ENCODE assay signal across 9 cellular contexts in the genomic region with DNA sequence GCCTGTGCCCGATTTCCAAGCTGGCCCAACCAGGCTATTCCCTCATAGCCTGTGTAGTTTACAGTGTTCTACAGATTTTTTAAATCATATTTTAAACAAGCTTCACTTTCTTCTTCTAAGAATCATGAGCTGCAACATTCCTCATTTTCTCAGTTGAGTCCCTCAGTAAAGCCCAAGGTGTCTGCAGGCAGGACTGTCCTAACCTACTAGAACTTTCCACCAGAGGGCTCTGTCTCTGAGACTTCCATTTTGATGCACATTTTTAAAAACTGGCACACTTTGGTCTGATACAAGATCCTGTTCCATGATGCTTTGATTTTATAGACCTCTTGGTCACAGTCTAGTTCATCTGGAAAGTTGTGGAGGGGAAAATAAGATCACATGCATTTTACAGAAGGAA. TPM values are rescaled to one million over a fixed set of nuclear protein-coding genes. Genes with fewer than 3 reads are reported as not detected.
A peak's percentile ranks its signal among the peaks of the same experiment; 100 is the strongest.
DNase-seq lines count a peak whose midpoint lies in the region; ATAC-seq and TF ChIP-seq lines count a peak whose summit lies in the region.
"Had no signal": no experiment of that assay in that cellular context is flagged by ENCODE, and none has a peak within 500 bp of the region (broad histone marks: within the 10 kb centered on the region; RNA-seq: fewer than 3 reads in every experiment).

No MANE protein-coding gene starts in this region.

- intact Hi-C loops in A673 (cut with micrococcal nuclease; ENCODE audit: unreplicated experiment), result loop anchor here (2.0 to 10.0 kb wide), 2 partner anchors 62 to 140 kb away; no protein-coding TSS in a partner anchor

- DNase-seq in A673 (ENCODE audit: low spot score) (peak; percentile 34), GM12864 (ENCODE audit: low read depth) (no peak), fibroblast of mammary gland (ENCODE audit: low read depth) (peak; percentile 1), activated gamma-delta T cell treated with Interleukin-2 at 50 U/mL for 16 hours (no peak), NCI-H446 treated with DMSO at 0.1 percent for 48 hours (lab: John Stamatoyannopoulos, UW) (no peak), hippocampal formation (lab: John Stamatoyannopoulos, UW) (no peak)

- CTCF ChIA-PET in A673 (lab: Charles Lee), result interaction anchor here (0.6 kb wide), 1 partner anchor 1048 kb away, joined by 4 read pairs; no protein-coding TSS in a partner anchor

- TF ChIP-seq CTCF in A673 (conservative IDR thresholded peaks at IDR 0.05; ENCODE audit: low read depth, low read length), result peak; percentile 58
- peak; percentile 59 for TF ChIP-seq CTCF in GM12864 (IDR thresholded peaks at IDR 0.05; ENCODE audit: low read depth, low read length, missing control alignments)
- peak; percentile 15 for TF ChIP-seq CTCF in fibroblast of mammary gland (conservative IDR thresholded peaks at IDR 0.05; ENCODE audit: control insufficient read depth, insufficient read depth, low read depth, low read length)

- POLR2A ChIA-PET in A673 (lab: Charles Lee; ENCODE audit: low non-redundant PET), result no interaction called here

- ATAC-seq in SK-N-SH treated with all-trans-retinoic acid at 6 μM for 48 hours, result peak; percentile 89
- no peak for ATAC-seq in GM21423 (IDR thresholded peaks at IDR 0.05; ENCODE audit: unreplicated experiment)

- no peaks in the 10 kb centered on the region for H3K27me3 ChIP-seq in A673 (replicated peaks; ENCODE audit: insufficient read depth, low read depth, low read length, poor library complexity)

- H3K9me3 ChIP-seq in A673 (ENCODE audit: low read depth, low read length, poor library complexity, severe bottlenecking), result no peaks in the 10 kb centered on the region

- H3K4me1 ChIP-seq in A673 (ENCODE audit: insufficient read depth, low read length, poor library complexity, severe bottlenecking), result no peaks in the 10 kb centered on the region

- BruUV-seq in A673 (replicated peaks; lab: Mats Ljungman, UMichigan), result no TSS peak

- H3K36me3 ChIP-seq in A673 (ENCODE audit: insufficient read depth, low read length, poor library complexity, severe bottlenecking), result no peaks in the 10 kb centered on the region

- H3K4me3 ChIP-seq in A673 (ENCODE audit: low read depth, low read length, poor library complexity, severe bottlenecking) (no peak overlapping the region), GM12864 (ENCODE audit: low read depth, low read length) (no peak overlapping the region), fibroblast of mammary gland (ENCODE audit: control insufficient read depth, low read depth, low read length) (no peak overlapping the region)

- no peak overlapping the region for H3K27ac ChIP-seq in A673 (ENCODE audit: low read depth, low read length, poor library complexity, severe bottlenecking)
- H3K27ac ChIP-seq: epithelial cell of prostate had no signal

TF ChIP-seq in SK-N-SH treated with all-trans-retinoic acid at 6 μM for 48 hours, 23 proteins besides CTCF, POLR2A, EP300 and RAD21:
- TF ChIP-seq, protein P1, sequence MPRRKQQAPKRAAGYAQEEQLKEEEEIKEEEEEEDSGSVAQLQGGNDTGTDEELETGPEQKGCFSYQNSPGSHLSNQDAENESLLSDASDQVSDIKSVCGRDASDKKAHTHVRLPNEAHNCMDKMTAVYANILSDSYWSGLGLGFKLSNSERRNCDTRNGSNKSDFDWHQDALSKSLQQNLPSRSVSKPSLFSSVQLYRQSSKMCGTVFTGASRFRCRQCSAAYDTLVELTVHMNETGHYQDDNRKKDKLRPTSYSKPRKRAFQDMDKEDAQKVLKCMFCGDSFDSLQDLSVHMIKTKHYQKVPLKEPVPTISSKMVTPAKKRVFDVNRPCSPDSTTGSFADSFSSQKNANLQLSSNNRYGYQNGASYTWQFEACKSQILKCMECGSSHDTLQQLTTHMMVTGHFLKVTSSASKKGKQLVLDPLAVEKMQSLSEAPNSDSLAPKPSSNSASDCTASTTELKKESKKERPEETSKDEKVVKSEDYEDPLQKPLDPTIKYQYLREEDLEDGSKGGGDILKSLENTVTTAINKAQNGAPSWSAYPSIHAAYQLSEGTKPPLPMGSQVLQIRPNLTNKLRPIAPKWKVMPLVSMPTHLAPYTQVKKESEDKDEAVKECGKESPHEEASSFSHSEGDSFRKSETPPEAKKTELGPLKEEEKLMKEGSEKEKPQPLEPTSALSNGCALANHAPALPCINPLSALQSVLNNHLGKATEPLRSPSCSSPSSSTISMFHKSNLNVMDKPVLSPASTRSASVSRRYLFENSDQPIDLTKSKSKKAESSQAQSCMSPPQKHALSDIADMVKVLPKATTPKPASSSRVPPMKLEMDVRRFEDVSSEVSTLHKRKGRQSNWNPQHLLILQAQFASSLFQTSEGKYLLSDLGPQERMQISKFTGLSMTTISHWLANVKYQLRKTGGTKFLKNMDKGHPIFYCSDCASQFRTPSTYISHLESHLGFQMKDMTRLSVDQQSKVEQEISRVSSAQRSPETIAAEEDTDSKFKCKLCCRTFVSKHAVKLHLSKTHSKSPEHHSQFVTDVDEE (CRISPR knock-in tag; IDR thresholded peaks at IDR 0.05), result no peak
- TF ChIP-seq TOX (CRISPR knock-in tag; IDR thresholded peaks at IDR 0.05; ENCODE audit: borderline replicate concordance) (no peak), CSDC2 (CRISPR knock-in tag; IDR thresholded peaks at IDR 0.05) (no peak), SNAI2 (CRISPR knock-in tag; IDR thresholded peaks at IDR 0.05) (no peak), ARNTL (CRISPR knock-in tag; IDR thresholded peaks at IDR 0.05; ENCODE audit: borderline replicate concordance, low read depth) (no peak), ZC3H10 (CRISPR knock-in tag; IDR thresholded peaks at IDR 0.05) (no peak)
- TF ChIP-seq, protein P2, sequence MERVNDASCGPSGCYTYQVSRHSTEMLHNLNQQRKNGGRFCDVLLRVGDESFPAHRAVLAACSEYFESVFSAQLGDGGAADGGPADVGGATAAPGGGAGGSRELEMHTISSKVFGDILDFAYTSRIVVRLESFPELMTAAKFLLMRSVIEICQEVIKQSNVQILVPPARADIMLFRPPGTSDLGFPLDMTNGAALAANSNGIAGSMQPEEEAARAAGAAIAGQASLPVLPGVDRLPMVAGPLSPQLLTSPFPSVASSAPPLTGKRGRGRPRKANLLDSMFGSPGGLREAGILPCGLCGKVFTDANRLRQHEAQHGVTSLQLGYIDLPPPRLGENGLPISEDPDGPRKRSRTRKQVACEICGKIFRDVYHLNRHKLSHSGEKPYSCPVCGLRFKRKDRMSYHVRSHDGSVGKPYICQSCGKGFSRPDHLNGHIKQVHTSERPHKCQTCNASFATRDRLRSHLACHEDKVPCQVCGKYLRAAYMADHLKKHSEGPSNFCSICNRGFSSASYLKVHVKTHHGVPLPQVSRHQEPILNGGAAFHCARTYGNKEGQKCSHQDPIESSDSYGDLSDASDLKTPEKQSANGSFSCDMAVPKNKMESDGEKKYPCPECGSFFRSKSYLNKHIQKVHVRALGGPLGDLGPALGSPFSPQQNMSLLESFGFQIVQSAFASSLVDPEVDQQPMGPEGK (CRISPR knock-in tag; IDR thresholded peaks at IDR 0.05; ENCODE audit: borderline replicate concordance), result no peak

RNA-seq across cellular contexts. Expression of a gene that starts 21.6 kb away (rescaled TPM):
- total RNA-seq in A673 (2021), result not detected in 2 replicates

RNA-seq across cellular contexts. Expression of a gene that starts 34.6 kb away (rescaled TPM):
- not detected in 2 replicates for total RNA-seq in A673 (2021)

Comparison
In these comparisons a context has a peak if more than half of its experiments do, and no peak if none do; other contexts are left out.
1. DNase-seq: peak in A673 (single experiment) and fibroblast of mammary gland (single experiment); none in GM12864 (single experiment), activated gamma-delta T cell treated with Interleukin-2 at 50 U/mL for 16 hours (single experiment), NCI-H446 treated with DMSO at 0.1 percent for 48 hours (single experiment) and hippocampal formation (0 of 2).
2. Peak in every context shown above with its lines, with median percentiles within 50 percentile points of each other: CTCF ChIP-seq.